ENCODE assay signal across 1 cellular context in genomic region chr14:22801716-22802115, GRCh38.
A peak's percentile ranks its signal among the peaks of the same experiment; 100 is the strongest.
TF ChIP-seq lines count a peak whose summit lies in the region.

No MANE protein-coding gene starts in this region.

TF ChIP-seq in GM12878, 131 proteins besides CTCF, POLR2A, EP300 and RAD21:
- TF ChIP-seq EGR1 (IDR thresholded peaks at IDR 0.05; ENCODE audit: borderline replicate concordance in 1 of 2, low read depth in 2 of 2, low read length in 2 of 2) = 0 out of 3 replicates have a peak, but pooled peaks of 1 of the 2 experiments have one; percentile 9
- no peak for TF ChIP-seq WRNIP1 (IDR thresholded peaks at IDR 0.05; ENCODE audit: borderline replicate concordance, low read depth, low read length)
- TF ChIP-seq PKNOX1 (IDR thresholded peaks at IDR 0.05) = no peak
- TF ChIP-seq SPI1 (IDR thresholded peaks at IDR 0.05; ENCODE audit: borderline replicate concordance, insufficient read depth, low read depth, low read length) = no peak
- 0 out of 2 replicates have a peak, but pooled peaks have one; percentile 23 for TF ChIP-seq NR2F1 (conservative IDR thresholded peaks at IDR 0.05)
- no peak for TF ChIP-seq SRF (IDR thresholded peaks at IDR 0.05; ENCODE audit: low read depth in 2 of 2, low read length in 2 of 2)
TF ChIP-seq in GM12878: peak in this region for 2.
